In genomic region chr3:197371521-197372075, GRCh38 we compare ENCODE assay signal across 14 cellular contexts.
DNase-seq lines count a peak whose midpoint lies in the region; ATAC-seq, FAIRE-seq and TF ChIP-seq lines count a peak whose summit lies in the region.
"Had no signal": no experiment of that assay in that cellular context is flagged by ENCODE, and none has a peak within 500 bp of the region (broad histone marks: within the 10 kb centered on the region; RNA-seq: fewer than 3 reads in every experiment).

No MANE protein-coding gene starts in this region.

- H3K36me3 ChIP-seq in SJCRH30: no peaks in the 10 kb centered on the region
- H3K36me3 ChIP-seq: heart left ventricle had no signal

- H3K27me3 Mint-ChIP-seq in mesothelial cell of epicardium (ENCODE audit: low read depth): no peaks in the 10 kb centered on the region

- DNase-seq in D721Med (ENCODE audit: insufficient read length, low spot score): peak; percentile 60
- DNase-seq in NCI-H187 (lab: John Stamatoyannopoulos, UW): peak; percentile 74 to 89
- peak; percentile 39 to 74 for DNase-seq in SJCRH30
- peak in 1 of 2 experiments; percentile 9 for DNase-seq in mesothelial cell of epicardium (ENCODE audit: low spot score in 2 of 2, unreplicated experiment in 2 of 2)
- no peak for DNase-seq in AG08395 (ENCODE audit: low spot score)
- DNase-seq in kidney tubule cell (ENCODE audit: low spot score): no peak
- DNase-seq in GM19239 (ENCODE audit: insufficient read length, low spot score): no peak
- DNase-seq: activated B cell treated with CpG ODN at 0.5 μM for 24 hours, activated gamma-delta T cell, heart left ventricle, naive B cell, OCI-M1 had no signal

- H3K36me3 Mint-ChIP-seq in mesothelial cell of epicardium: no peaks in the 10 kb centered on the region
- H3K36me3 Mint-ChIP-seq: CD14-positive monocyte, naive B cell had no signal

- peak overlapping the region; percentile 15; the same call in 1 of the 2 replicates for H3K27ac ChIP-seq in SJCRH30
- H3K27ac ChIP-seq: heart left ventricle had no signal

- TF ChIP-seq CTCF in D721Med (IDR thresholded peaks at IDR 0.05; ENCODE audit: insufficient read depth, missing control alignments): no peak
- TF ChIP-seq CTCF in mesothelial cell of epicardium (IDR thresholded peaks at IDR 0.05; ENCODE audit: unreplicated experiment): no peak

- peak; percentile 91 for FAIRE-seq in D721Med (lab: Jason Lieb, UNC)
- no peak for FAIRE-seq in GM19239 (lab: Jason Lieb, UNC)

- no peak for ATAC-seq in GM18909 (IDR thresholded peaks at IDR 0.05; ENCODE audit: poor library complexity, unreplicated experiment)

- no peaks in the 10 kb centered on the region for H3K27me3 ChIP-seq in SJCRH30
- H3K27me3 ChIP-seq: heart left ventricle had no signal

- no peaks in the 10 kb centered on the region for H3K9me3 ChIP-seq in SJCRH30 (replicated peaks)
- H3K9me3 ChIP-seq: heart left ventricle had no signal

- H3K4me3 ChIP-seq in SJCRH30: no peak overlapping the region
- H3K4me3 ChIP-seq: heart left ventricle had no signal

- peaks cover 54% of the 10 kb centered on the region for H3K4me1 ChIP-seq in SJCRH30

- H3K4me3 Mint-ChIP-seq in mesothelial cell of epicardium: no peak overlapping the region
- H3K4me3 Mint-ChIP-seq: activated B cell treated with CpG ODN at 0.5 μM for 24 hours, CD14-positive monocyte, naive B cell had no signal

- no peaks in the 10 kb centered on the region for H3K9me3 Mint-ChIP-seq in mesothelial cell of epicardium
- H3K9me3 Mint-ChIP-seq: activated B cell treated with CpG ODN at 0.5 μM for 24 hours, naive B cell had no signal

- peaks cover 38% of the 10 kb centered on the region for H3K4me1 Mint-ChIP-seq in mesothelial cell of epicardium
- H3K4me1 Mint-ChIP-seq: activated B cell treated with CpG ODN at 0.5 μM for 24 hours, CD14-positive monocyte, naive B cell had no signal

- H3K27ac Mint-ChIP-seq in mesothelial cell of epicardium: peak overlapping the region; percentile 88
- H3K27ac Mint-ChIP-seq: activated B cell treated with CpG ODN at 0.5 μM for 24 hours, CD14-positive monocyte had no signal

Comparison
In these comparisons a context has a peak if more than half of its experiments do, and no peak if none do; other contexts are left out.
1. DNase-seq: peak in D721Med (single experiment), NCI-H187 (2 of 2) and SJCRH30 (2 of 2); none in AG08395 (single experiment), kidney tubule cell (single experiment) and GM19239 (single experiment).